In the genomic region with DNA sequence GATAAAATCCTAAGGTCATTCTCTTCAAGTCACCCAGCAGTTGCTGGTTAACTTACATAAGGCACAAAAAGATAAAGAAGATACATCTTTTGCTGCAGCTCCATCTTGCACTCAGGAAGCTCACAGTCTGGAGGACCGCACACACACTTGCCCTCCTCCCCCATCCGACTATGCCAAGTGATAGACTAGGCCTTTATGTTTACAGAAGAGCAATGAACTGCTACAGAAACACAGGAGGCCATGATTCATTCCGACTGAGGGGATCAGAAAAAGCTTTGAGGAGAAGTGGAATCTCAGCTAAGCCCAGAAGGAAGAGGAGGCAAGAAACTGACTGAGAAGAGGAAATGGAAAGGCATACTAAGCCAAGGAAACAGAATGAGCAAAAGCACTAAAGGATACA, we compare ENCODE assay signal across 23 cellular contexts. TPM values are rescaled to one million over a fixed set of nuclear protein-coding genes. Genes with fewer than 3 reads are reported as not detected.
"Had no signal": no experiment of that assay in that cellular context is flagged by ENCODE, and none has a peak within 500 bp of the region (broad histone marks: within the 10 kb centered on the region; RNA-seq: fewer than 3 reads in every experiment).

No MANE protein-coding gene starts in this region.

- H3K27me3 ChIP-seq: right atrium auricular region, testis, uterus had no signal

- H3K4me3 ChIP-seq: right atrium auricular region, spleen, testis, uterus had no signal

- FAIRE-seq: kidney had no signal

- H3K36me3 ChIP-seq: right atrium auricular region, spleen, uterus had no signal

- DNase-seq: activated CD4-positive, alpha-beta T cell treated with anti-CD3 and anti-CD28 coated beads, Interleukin-2, amount 10 ng/mL, durations not matched to agents 7 days and 5 days; activated CD8-positive, alpha-beta T cell treated with anti-CD3 and anti-CD28 coated beads, Interleukin-2, amount 10 ng/mL, durations not matched to agents 7 days and 5 days; activated gamma-delta T cell; activated naive CD4-positive, alpha-beta T cell treated with anti-CD3 and anti-CD28 coated beads, Interleukin-2, amount 50 U/mL, for 16 hours; activated naive CD8-positive, alpha-beta T cell treated with anti-CD3 and anti-CD28 coated beads, Interleukin-2, amount 50 U/mL, for 24 hours; caudate nucleus; dermis blood vessel endothelial cell; effector CD8-positive, alpha-beta T cell; erythroblast; foreskin fibroblast; kidney; left ventricle myocardium superior; mammary epithelial cell; midbrain; natural killer cell; spleen; stimulated activated CD4-positive, alpha-beta T cell treated with anti-CD3 and anti-CD28 coated beads, Interleukin-4, amount 100 ng/mL, for 1 hour; stimulated activated naive CD4-positive, alpha-beta T cell; T1000; testis; trophoblast cell; uterus had no signal

RNA-seq across cellular contexts. Expression of a gene that starts 17.4 kb away (rescaled TPM):
- total RNA-seq: activated CD4-positive, alpha-beta T cell treated with anti-CD3 and anti-CD28 coated beads, Interleukin-2, amount 10 ng/mL, durations not matched to agents 7 days and 5 days; activated CD8-positive, alpha-beta T cell treated with anti-CD3 and anti-CD28 coated beads, Interleukin-2, amount 10 ng/mL, durations not matched to agents 7 days and 5 days had no signal
